Comparison of ENCODE assay signal across 10 cellular contexts in genomic region chr18:44715841-44716240, GRCh38. TPM values are rescaled to one million over a fixed set of nuclear protein-coding genes. Genes with fewer than 3 reads are reported as not detected.
DNase-seq lines count a peak whose midpoint lies in the region; ATAC-seq and TF ChIP-seq lines count a peak whose summit lies in the region.
"Had no signal": no experiment of that assay in that cellular context is flagged by ENCODE, and none has a peak within 500 bp of the region (broad histone marks: within the 10 kb centered on the region; RNA-seq: fewer than 3 reads in every experiment).

No MANE protein-coding gene starts in this region.

- no peaks in the 10 kb centered on the region for H3K79me2 ChIP-seq in mesendoderm (ENCODE audit: control insufficient read depth, insufficient read depth, low read length)

- no peak overlapping the region for H2AK5ac ChIP-seq in mesendoderm (ENCODE audit: low read length)

- H3K4me3 ChIP-seq in RWPE2 (ENCODE audit: severe bottlenecking) (no peak overlapping the region), mesendoderm (ENCODE audit: low read length) (no peak overlapping the region), upper lobe of left lung (no peak overlapping the region)
- H3K4me3 ChIP-seq: left lung had no signal

- no peak overlapping the region for H4K5ac ChIP-seq in mesendoderm (ENCODE audit: low read length)

- H2BK15ac ChIP-seq in mesendoderm (replicated peaks; ENCODE audit: low read depth) = no peak overlapping the region

- H3K36me3 ChIP-seq in RWPE2 (ENCODE audit: low read depth) (no peaks in the 10 kb centered on the region), mesendoderm (ENCODE audit: control insufficient read depth, insufficient read depth, low read length) (no peaks in the 10 kb centered on the region), upper lobe of left lung (peaks cover 0 to 3% (median 0%) of the 10 kb centered on the region in 4 donors)
- H3K36me3 ChIP-seq: left lung had no signal

- no peak overlapping the region for H2BK5ac ChIP-seq in mesendoderm (ENCODE audit: low read length)

- no peak overlapping the region for H4K8ac ChIP-seq in mesendoderm (ENCODE audit: low read depth, low read length)

- DNase-seq in NCI-H1417 treated with DMSO at 0.1 percent for 48 hours (lab: John Stamatoyannopoulos, UW) = peak; percentile 36
- no peak for DNase-seq in RWPE2 (ENCODE audit: low spot score)
- no peak for DNase-seq in mesendoderm
- no peak for DNase-seq in upper lobe of left lung
- DNase-seq: amygdala, left lung, SHP77 had no signal

- H3K4me2 ChIP-seq in mesendoderm (ENCODE audit: low read length) = no peak overlapping the region

- ATAC-seq in RWPE2 (ENCODE audit: low read depth) (no peak), upper lobe of left lung (ENCODE audit: low FRiP score in 2 of 2) (no peak), HG03457 (IDR thresholded peaks at IDR 0.05; ENCODE audit: unreplicated experiment) (no peak), GM18870 (IDR thresholded peaks at IDR 0.05; ENCODE audit: unreplicated experiment) (no peak), HG02870 (IDR thresholded peaks at IDR 0.05; ENCODE audit: unreplicated experiment) (no peak)

- peak overlapping the region; percentile 15 for H2BK120ac ChIP-seq in mesendoderm (ENCODE audit: low read depth, low read length)

- H3K79me1 ChIP-seq in mesendoderm (ENCODE audit: low read length) = no peaks in the 10 kb centered on the region

- peak overlapping the region; percentile 81 for H3K27ac ChIP-seq in RWPE2 (ENCODE audit: poor library complexity, severe bottlenecking)
- no peak overlapping the region for H3K27ac ChIP-seq in mesendoderm (ENCODE audit: low read depth, low read length)
- peak overlapping the region in 3 of 4 donors; percentile 3 to 34 (median 8) for H3K27ac ChIP-seq in upper lobe of left lung

- H3K23ac ChIP-seq in mesendoderm (ENCODE audit: low read length) = peak overlapping the region; percentile 60

- no peak for TF ChIP-seq CTCF in RWPE2 (IDR thresholded peaks at IDR 0.05; ENCODE audit: poor library complexity, severe bottlenecking)
- TF ChIP-seq CTCF in upper lobe of left lung (IDR thresholded peaks at IDR 0.05) = no peak

- TF ChIP-seq EP300 in upper lobe of left lung (IDR thresholded peaks at IDR 0.05) = no peak

- H3K18ac ChIP-seq in mesendoderm (ENCODE audit: low read length) = no peak overlapping the region

- H3K4ac ChIP-seq in mesendoderm (ENCODE audit: low read depth, low read length) = peak overlapping the region; percentile 84

- WGBS in mesendoderm (ENCODE audit: extremely low coverage, insufficient coverage, low lambda C conversion rate) = no CpG with 5 or more reads among the region's 6 CpGs
- WGBS in upper lobe of left lung, 2 donors = 86 to 88% methylated on average over 6 of the region's 6 CpGs

- TF ChIP-seq POLR2A in upper lobe of left lung (IDR thresholded peaks at IDR 0.05) = no peak

- no peak overlapping the region for H3K9ac ChIP-seq in mesendoderm (ENCODE audit: low read length)

- H3K4me1 ChIP-seq in RWPE2 (ENCODE audit: insufficient read depth, poor library complexity, severe bottlenecking) (peaks cover 22% of the 10 kb centered on the region), mesendoderm (ENCODE audit: control insufficient read depth, low read depth, low read length) (peaks cover 7% of the 10 kb centered on the region), upper lobe of left lung (peaks cover 0 to 4% (median 1%) of the 10 kb centered on the region in 4 donors)

- no peak overlapping the region for H3K56ac ChIP-seq in mesendoderm (ENCODE audit: low read length)

- no peaks in the 10 kb centered on the region for H3K9me3 ChIP-seq in RWPE2 (ENCODE audit: severe bottlenecking)
- H3K9me3 ChIP-seq in upper lobe of left lung = no peaks in the 10 kb centered on the region
- H3K9me3 ChIP-seq: left lung had no signal

- H3K27me3 ChIP-seq in RWPE2 (ENCODE audit: insufficient read depth, poor library complexity, severe bottlenecking) = no peaks in the 10 kb centered on the region
- H3K27me3 ChIP-seq in mesendoderm (ENCODE audit: insufficient read depth, low read length, poor library complexity) = no peaks in the 10 kb centered on the region
- H3K27me3 ChIP-seq in upper lobe of left lung = no peaks in the 10 kb centered on the region

RNA-seq across cellular contexts. Expression of gene SETBP1, which starts 35.2 kb away (rescaled TPM):
- polyA plus RNA-seq in mesendoderm (2013, experiment 1 of 2) = 1.9 TPM
- polyA plus RNA-seq in mesendoderm (2013, experiment 2 of 2) = 1.9 TPM
- total RNA-seq in upper lobe of left lung = 10 to 100 TPM; 11.7 to 38.8 (median 16.6) TPM
